In the genomic region with DNA sequence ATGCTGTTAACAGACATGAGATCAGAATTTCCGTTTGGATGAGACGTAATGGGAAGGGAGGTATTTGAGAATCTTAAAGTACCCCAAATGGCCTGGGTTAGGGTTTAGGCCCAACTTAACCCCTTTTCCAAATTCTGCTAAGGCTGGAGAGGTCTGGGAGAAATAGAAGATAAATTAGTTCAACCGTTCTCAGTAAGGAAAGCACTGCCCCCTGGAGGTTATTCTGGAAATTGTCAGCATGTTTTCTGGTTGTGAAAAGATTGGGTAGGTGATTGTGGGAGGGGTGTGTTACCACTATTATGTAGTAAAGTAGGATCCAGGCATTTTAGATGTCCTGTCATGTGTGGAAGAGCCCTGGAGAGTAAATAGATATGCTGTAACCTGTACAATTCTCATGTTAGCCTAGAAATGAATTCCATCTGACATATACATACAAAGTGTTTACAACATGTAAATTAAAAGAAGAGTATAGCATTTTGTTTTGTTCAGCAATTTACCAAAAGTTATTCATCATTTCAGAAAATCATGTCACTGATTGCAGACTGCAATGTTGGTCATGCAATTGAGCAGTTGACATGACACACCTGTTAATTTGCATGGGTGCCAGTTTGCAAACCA, we compare ENCODE assay signal across 8 cellular contexts. TPM values are rescaled to one million over a fixed set of nuclear protein-coding genes. Genes with fewer than 3 reads are reported as not detected.
DNase-seq lines count a peak whose midpoint lies in the region; TF ChIP-seq lines count a peak whose summit lies in the region.

No MANE protein-coding gene starts in this region.

- H3K27me3 ChIP-seq in H7 (ENCODE audit: control insufficient read depth, insufficient read depth, low read length): no peaks in the 10 kb centered on the region

- peak; percentile 58 for TF ChIP-seq CTCF in choroid plexus epithelial cell (conservative IDR thresholded peaks at IDR 0.05; ENCODE audit: low read depth, low read length)

- H3K36me3 ChIP-seq in H7 (replicated peaks; ENCODE audit: control insufficient read depth, insufficient read depth, low read length): no peaks in the 10 kb centered on the region

- peak; percentile 55 for DNase-seq in NCI-H510A treated with DMSO at 0.1 percent for 48 hours (lab: John Stamatoyannopoulos, UW)
- no peak for DNase-seq in NCI-H510A (lab: John Stamatoyannopoulos, UW)
- peak; percentile 14 for DNase-seq in H7
- peak; percentile 49 to 84 (median 78) for DNase-seq in NCI-H1417 (lab: John Stamatoyannopoulos, UW)
- peak; percentile 49 for DNase-seq in T1000 (lab: John Stamatoyannopoulos, UW)
- peak; percentile 53 for DNase-seq in choroid plexus epithelial cell (ENCODE audit: low read depth)
- peak; percentile 71 for DNase-seq in medulla oblongata (ENCODE audit: extremely low spot score)
- peak in 5 of 6 experiments; percentile 1 to 53 (median 8) for DNase-seq in stimulated activated naive CD4-positive, alpha-beta T cell (lab: John Stamatoyannopoulos, UW)

- H3K4me3 ChIP-seq in H7 (ENCODE audit: insufficient read depth, low read depth, low read length) (no peak overlapping the region), choroid plexus epithelial cell (ENCODE audit: low read depth, low read length) (no peak overlapping the region)

RNA-seq across cellular contexts. Expression of a gene that starts 26.8 kb away (rescaled TPM):
- total RNA-seq in H7 (2014; rRNA removed; shearing (Covaris generic)): not detected in 2 replicates
